Comparison of ENCODE assay signal across 1 cellular context in the genomic region with DNA sequence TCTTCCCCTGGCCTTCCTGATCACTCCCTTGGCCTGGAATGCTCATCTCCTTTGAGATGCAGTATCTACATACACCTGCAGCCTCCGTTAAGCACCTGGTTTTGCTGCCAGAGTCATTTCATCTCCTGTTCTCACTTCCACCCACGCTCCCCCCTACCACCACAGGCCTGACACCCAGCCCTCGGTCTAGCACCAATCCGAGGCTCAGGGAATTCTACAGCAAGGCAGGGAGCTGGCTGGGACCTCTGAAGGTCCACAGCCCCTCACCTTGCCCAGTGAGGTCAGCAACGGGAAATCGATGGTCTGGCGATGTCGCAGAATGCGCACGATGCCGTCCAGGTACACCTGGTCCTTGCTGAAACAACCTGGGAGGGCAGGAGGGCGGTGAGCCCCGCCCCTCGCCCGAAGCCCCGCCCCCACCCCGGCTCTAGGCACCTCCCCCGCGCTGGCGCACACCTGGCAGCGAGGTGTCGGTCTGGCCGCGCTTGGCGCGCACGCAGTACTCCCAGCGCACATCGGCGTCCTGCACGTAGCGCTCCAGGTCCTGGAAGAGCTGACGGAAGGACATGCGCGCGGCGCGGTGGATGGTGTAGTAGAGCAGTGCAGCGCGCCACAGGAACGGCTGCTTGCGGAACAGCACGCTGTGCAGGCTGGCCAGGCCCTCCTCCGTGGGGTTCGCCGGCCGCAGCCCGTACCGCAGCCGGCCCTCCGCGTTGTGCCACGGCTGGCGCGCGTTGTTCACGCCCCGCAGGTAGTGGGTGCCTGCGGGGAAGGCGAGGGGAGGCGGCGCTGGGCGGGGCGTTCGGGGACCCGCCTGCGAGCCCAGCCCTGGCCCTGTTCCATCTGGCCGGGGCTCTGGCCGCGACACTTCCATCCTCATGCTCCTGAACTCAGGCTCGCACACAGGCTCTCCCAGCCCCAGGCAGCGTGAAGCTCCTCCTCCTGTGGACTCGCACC.
TF ChIP-seq lines count a peak whose summit lies in the region.

No MANE protein-coding gene starts in this region.

TF ChIP-seq in HepG2, 621 proteins besides CTCF, POLR2A, EP300 and RAD21 (continued from another document and continues in another):
- TF ChIP-seq ZBTB46 (CRISPR knock-in tag; IDR thresholded peaks at IDR 0.05; ENCODE audit: borderline replicate concordance) (0 out of 2 replicates have a peak, but pooled peaks have one; percentile 40), MXI1 (IDR thresholded peaks at IDR 0.05; ENCODE audit: borderline replicate concordance, low read depth, low read length) (peak; percentile 62; the same call in 1 of the 3 replicates), ONECUT2 (CRISPR knock-in tag; IDR thresholded peaks at IDR 0.05) (no peak), ZNF138 (CRISPR knock-in tag; IDR thresholded peaks at IDR 0.05; ENCODE audit: low read depth) (0 out of 2 replicates have a peak, but pooled peaks have one; percentile 81), ZNF451 (CRISPR knock-in tag; IDR thresholded peaks at IDR 0.05) (peak; percentile 89), KDM2A (CRISPR knock-in tag; IDR thresholded peaks at IDR 0.05; ENCODE audit: borderline replicate concordance, low read depth) (peak; percentile 98), MTA1 (CRISPR knock-in tag; IDR thresholded peaks at IDR 0.05; ENCODE audit: borderline replicate concordance) (peak; percentile 91; the same call in 1 of the 2 replicates), ATF7 (IDR thresholded peaks at IDR 0.05) (no peak), ATF7 (CRISPR knock-in tag; IDR thresholded peaks at IDR 0.05) (no peak), FLYWCH1 (CRISPR knock-in tag; IDR thresholded peaks at IDR 0.05) (0 out of 2 replicates have a peak, but pooled peaks have one; percentile 8), SOX13 (IDR thresholded peaks at IDR 0.05) (no peak), SOX13 (CRISPR knock-in tag; conservative IDR thresholded peaks at IDR 0.05 in 1 of 2, IDR thresholded peaks at IDR 0.05 in 1 of 2) (peak in 1 of 2 experiments; percentile 19; a peak in 1 of 4 replicates), ZNF543 (CRISPR knock-in tag; IDR thresholded peaks at IDR 0.05) (peak; percentile 60; the same call in 1 of the 2 replicates), MBD4 (IDR thresholded peaks at IDR 0.05; ENCODE audit: borderline replicate concordance, low read length) (no peak), SCMH1 (CRISPR knock-in tag; IDR thresholded peaks at IDR 0.05; ENCODE audit: borderline replicate concordance) (no peak), RARA (CRISPR knock-in tag; IDR thresholded peaks at IDR 0.05) (no peak), SAP130 (CRISPR knock-in tag; IDR thresholded peaks at IDR 0.05; ENCODE audit: low read depth) (peak; percentile 80), SP1 (IDR thresholded peaks at IDR 0.05) (no peak), SP1 (CRISPR knock-in tag; IDR thresholded peaks at IDR 0.05) (peak; percentile 48; the same call in 1 of the 2 replicates), TRAFD1 (CRISPR knock-in tag; IDR thresholded peaks at IDR 0.05; ENCODE audit: borderline replicate concordance) (no peak), ZNF414 (CRISPR knock-in tag; IDR thresholded peaks at IDR 0.05) (peak; percentile 61; the same call in 1 of the 2 replicates), KDM1A (CRISPR knock-in tag; IDR thresholded peaks at IDR 0.05) (0 out of 2 replicates have a peak, but pooled peaks have one; percentile 25), POLR2G (IDR thresholded peaks at IDR 0.05; ENCODE audit: low read depth, low read length) (peak; percentile 59), SETDB1 (CRISPR knock-in tag; IDR thresholded peaks at IDR 0.05; ENCODE audit: borderline replicate concordance) (no peak), ZNF549 (CRISPR knock-in tag; IDR thresholded peaks at IDR 0.05) (no peak)
- TF ChIP-seq, protein P1, sequence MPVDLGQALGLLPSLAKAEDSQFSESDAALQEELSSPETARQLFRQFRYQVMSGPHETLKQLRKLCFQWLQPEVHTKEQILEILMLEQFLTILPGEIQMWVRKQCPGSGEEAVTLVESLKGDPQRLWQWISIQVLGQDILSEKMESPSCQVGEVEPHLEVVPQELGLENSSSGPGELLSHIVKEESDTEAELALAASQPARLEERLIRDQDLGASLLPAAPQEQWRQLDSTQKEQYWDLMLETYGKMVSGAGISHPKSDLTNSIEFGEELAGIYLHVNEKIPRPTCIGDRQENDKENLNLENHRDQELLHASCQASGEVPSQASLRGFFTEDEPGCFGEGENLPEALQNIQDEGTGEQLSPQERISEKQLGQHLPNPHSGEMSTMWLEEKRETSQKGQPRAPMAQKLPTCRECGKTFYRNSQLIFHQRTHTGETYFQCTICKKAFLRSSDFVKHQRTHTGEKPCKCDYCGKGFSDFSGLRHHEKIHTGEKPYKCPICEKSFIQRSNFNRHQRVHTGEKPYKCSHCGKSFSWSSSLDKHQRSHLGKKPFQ (CRISPR knock-in tag; IDR thresholded peaks at IDR 0.05; ENCODE audit: insufficient replicate concordance): no peak
- TF ChIP-seq, protein P2, sequence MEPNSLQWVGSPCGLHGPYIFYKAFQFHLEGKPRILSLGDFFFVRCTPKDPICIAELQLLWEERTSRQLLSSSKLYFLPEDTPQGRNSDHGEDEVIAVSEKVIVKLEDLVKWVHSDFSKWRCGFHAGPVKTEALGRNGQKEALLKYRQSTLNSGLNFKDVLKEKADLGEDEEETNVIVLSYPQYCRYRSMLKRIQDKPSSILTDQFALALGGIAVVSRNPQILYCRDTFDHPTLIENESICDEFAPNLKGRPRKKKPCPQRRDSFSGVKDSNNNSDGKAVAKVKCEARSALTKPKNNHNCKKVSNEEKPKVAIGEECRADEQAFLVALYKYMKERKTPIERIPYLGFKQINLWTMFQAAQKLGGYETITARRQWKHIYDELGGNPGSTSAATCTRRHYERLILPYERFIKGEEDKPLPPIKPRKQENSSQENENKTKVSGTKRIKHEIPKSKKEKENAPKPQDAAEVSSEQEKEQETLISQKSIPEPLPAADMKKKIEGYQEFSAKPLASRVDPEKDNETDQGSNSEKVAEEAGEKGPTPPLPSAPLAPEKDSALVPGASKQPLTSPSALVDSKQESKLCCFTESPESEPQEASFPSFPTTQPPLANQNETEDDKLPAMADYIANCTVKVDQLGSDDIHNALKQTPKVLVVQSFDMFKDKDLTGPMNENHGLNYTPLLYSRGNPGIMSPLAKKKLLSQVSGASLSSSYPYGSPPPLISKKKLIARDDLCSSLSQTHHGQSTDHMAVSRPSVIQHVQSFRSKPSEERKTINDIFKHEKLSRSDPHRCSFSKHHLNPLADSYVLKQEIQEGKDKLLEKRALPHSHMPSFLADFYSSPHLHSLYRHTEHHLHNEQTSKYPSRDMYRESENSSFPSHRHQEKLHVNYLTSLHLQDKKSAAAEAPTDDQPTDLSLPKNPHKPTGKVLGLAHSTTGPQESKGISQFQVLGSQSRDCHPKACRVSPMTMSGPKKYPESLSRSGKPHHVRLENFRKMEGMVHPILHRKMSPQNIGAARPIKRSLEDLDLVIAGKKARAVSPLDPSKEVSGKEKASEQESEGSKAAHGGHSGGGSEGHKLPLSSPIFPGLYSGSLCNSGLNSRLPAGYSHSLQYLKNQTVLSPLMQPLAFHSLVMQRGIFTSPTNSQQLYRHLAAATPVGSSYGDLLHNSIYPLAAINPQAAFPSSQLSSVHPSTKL (CRISPR knock-in tag; IDR thresholded peaks at IDR 0.05): 0 out of 2 replicates have a peak, but pooled peaks have one; percentile 8
- TF ChIP-seq, protein P3, sequence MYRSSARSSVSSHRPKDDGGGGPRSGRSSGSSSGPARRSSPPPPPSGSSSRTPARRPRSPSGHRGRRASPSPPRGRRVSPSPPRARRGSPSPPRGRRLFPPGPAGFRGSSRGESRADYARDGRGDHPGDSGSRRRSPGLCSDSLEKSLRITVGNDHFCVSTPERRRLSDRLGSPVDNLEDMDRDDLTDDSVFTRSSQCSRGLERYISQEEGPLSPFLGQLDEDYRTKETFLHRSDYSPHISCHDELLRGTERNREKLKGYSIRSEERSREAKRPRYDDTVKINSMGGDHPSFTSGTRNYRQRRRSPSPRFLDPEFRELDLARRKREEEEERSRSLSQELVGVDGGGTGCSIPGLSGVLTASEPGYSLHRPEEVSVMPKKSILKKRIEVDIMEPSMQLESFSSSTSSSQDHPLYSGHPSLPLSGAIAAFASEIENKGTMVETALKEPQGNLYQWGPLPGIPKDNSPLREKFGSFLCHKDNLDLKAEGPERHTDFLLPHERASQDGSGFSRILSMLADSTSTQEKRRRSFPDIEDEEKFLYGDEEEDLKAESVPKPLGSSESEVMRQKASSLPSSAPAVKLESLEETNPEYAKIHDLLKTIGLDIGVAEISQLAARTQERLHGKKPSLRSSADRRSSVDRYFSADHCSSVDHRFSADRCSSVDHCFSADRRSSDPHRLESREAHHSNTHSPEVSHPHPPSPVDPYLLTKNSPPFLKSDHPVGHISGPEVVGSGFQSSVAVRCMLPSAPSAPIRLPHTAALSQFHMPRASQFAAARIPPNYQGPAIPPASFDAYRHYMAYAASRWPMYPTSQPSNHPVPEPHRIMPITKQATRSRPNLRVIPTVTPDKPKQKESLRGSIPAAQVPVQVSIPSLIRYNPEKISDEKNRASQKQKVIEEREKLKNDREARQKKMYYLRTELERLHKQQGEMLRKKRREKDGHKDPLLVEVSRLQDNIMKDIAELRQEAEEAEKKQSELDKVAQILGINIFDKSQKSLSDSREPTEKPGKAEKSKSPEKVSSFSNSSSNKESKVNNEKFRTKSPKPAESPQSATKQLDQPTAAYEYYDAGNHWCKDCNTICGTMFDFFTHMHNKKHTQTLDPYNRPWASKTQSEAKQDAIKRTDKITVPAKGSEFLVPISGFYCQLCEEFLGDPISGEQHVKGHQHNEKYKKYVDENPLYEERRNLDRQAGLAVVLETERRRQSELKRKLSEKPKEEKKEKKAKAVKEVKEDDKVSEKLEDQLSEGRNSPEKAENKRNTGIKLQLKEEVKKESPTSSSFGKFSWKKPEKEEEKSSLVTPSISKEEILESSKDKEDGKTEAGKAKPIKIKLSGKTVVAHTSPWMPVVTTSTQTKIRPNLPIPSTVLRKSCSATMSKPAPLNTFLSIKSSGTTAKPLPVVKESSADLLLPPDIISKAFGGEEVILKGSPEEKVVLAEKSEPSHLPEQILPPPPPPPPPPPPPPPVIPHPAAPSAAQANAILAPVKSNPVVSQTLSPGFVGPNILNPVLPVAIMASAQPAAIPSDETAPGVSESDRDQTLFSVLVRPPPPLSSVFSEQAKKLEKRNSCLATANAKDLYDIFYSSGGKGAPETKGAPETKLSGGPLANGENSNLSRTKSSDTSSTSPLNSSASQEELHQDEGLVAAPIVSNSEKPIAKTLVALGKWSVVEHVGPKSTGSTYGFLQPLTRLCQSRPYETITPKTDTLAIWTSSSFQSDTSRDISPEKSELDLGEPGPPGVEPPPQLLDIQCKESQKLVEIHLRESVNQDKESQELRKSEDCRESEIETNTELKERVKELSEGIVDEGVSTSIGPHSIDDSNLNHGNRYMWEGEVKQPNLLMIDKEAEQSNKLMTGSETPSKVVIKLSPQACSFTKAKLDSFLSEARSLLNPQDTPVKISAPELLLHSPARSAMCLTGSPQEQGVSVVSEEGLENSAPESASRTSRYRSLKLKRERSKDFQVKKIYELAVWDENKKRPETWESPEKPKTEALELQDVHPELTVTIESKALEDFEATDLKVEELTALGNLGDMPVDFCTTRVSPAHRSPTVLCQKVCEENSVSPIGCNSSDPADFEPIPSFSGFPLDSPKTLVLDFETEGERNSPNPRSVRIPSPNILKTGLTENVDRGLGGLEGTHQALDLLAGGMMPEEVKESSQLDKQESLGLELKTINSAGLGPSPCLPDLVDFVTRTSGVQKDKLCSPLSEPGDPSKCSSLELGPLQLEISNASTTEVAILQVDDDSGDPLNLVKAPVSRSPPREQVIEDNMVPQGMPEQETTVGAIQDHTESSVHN (CRISPR knock-in tag; IDR thresholded peaks at IDR 0.05): peak; percentile 41; the same call in 1 of the 2 replicates
- TF ChIP-seq, protein P4, sequence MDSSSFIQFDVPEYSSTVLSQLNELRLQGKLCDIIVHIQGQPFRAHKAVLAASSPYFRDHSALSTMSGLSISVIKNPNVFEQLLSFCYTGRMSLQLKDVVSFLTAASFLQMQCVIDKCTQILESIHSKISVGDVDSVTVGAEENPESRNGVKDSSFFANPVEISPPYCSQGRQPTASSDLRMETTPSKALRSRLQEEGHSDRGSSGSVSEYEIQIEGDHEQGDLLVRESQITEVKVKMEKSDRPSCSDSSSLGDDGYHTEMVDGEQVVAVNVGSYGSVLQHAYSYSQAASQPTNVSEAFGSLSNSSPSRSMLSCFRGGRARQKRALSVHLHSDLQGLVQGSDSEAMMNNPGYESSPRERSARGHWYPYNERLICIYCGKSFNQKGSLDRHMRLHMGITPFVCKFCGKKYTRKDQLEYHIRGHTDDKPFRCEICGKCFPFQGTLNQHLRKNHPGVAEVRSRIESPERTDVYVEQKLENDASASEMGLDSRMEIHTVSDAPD (CRISPR knock-in tag; IDR thresholded peaks at IDR 0.05): no peak
